ENCODE assay signal across 25 cellular contexts in genomic region chr1:235759336-235759735, GRCh38.
DNase-seq lines count a peak whose midpoint lies in the region; ATAC-seq lines count a peak whose summit lies in the region.
"Had no signal": no experiment of that assay in that cellular context is flagged by ENCODE, and none has a peak within 500 bp of the region (broad histone marks: within the 10 kb centered on the region; RNA-seq: fewer than 3 reads in every experiment).

No MANE protein-coding gene starts in this region.

- no peaks in the 10 kb centered on the region for H3K27me3 Mint-ChIP-seq in naive thymus-derived CD4-positive, alpha-beta T cell
- H3K27me3 Mint-ChIP-seq: CD4-positive, CD25-positive, alpha-beta regulatory T cell; IgD-negative memory B cell had no signal

- H3K9me3 ChIP-seq in naive thymus-derived CD4-positive, alpha-beta T cell (ENCODE audit: control insufficient read depth in 2 of 3, low read length in 3 of 3): no peaks in the 10 kb centered on the region
- H3K9me3 ChIP-seq: BLaER1, SJSA1 had no signal

- intact Hi-C loops in naive thymus-derived CD4-positive, alpha-beta T cell (cut with micrococcal nuclease): loop anchor here (10.0 kb wide), 2 partner anchors 65 to 215 kb away; no protein-coding TSS in a partner anchor

- no peak overlapping the region for H3K18ac ChIP-seq in mesendoderm (ENCODE audit: low read length)

- H3K4me1 Mint-ChIP-seq in naive thymus-derived CD4-positive, alpha-beta T cell: no peaks in the 10 kb centered on the region
- H3K4me1 Mint-ChIP-seq: IgD-negative memory B cell had no signal

- no peak for ATAC-seq in naive thymus-derived CD4-positive, alpha-beta T cell

- H3K9me3 Mint-ChIP-seq in naive thymus-derived CD4-positive, alpha-beta T cell: no peaks in the 10 kb centered on the region
- H3K9me3 Mint-ChIP-seq: CD4-positive, CD25-positive, alpha-beta regulatory T cell; IgD-negative memory B cell had no signal

- H3K79me2 ChIP-seq in mesendoderm (ENCODE audit: control insufficient read depth, insufficient read depth, low read length): no peaks in the 10 kb centered on the region

- peaks cover 0 to 12% (median 0%) of the 10 kb centered on the region in 3 experiments for H3K36me3 ChIP-seq in naive thymus-derived CD4-positive, alpha-beta T cell (ENCODE audit: control insufficient read depth in 2 of 3, insufficient read depth in 3 of 3, low read length in 3 of 3)
- no peaks in the 10 kb centered on the region for H3K36me3 ChIP-seq in mesendoderm (ENCODE audit: control insufficient read depth, insufficient read depth, low read length)
- H3K36me3 ChIP-seq: SJSA1 had no signal

- H4K8ac ChIP-seq in mesendoderm (ENCODE audit: low read depth, low read length): no peak overlapping the region

- H3K27ac ChIP-seq in naive thymus-derived CD4-positive, alpha-beta T cell (ENCODE audit: low read depth, low read length): no peak overlapping the region
- H3K27ac ChIP-seq in mesendoderm (ENCODE audit: low read depth, low read length): no peak overlapping the region
- H3K27ac ChIP-seq: BLaER1, HL-60, KMS-11, SJSA1 had no signal

- CTCF ChIA-PET in naive thymus-derived CD4-positive, alpha-beta T cell (lab: Charles Lee): no interaction called here

- peaks cover 12 to 43% (median 23%) of the 10 kb centered on the region in 5 donors for H3K36me3 Mint-ChIP-seq in naive thymus-derived CD4-positive, alpha-beta T cell

- DNase-seq in Ammon's horn (ENCODE audit: low spot score): peak; percentile 30
- peak; percentile 80 for DNase-seq in DMS 273 treated with DMSO at 0.1 percent for 48 hours (lab: John Stamatoyannopoulos, UW)
- peak; percentile 86 for DNase-seq in NCI-H2171 treated with DMSO at 0.1 percent for 48 hours (lab: John Stamatoyannopoulos, UW)
- peak; percentile 57 for DNase-seq in cerebellum (ENCODE audit: low spot score)
- DNase-seq in NCI-H2081 (lab: John Stamatoyannopoulos, UW): no peak
- DNase-seq in naive thymus-derived CD4-positive, alpha-beta T cell: no peak
- no peak for DNase-seq in dermis blood vessel endothelial cell
- no peak for DNase-seq in mesendoderm
- DNase-seq: 8988T; ACHN; CD4-positive, CD25-positive, alpha-beta regulatory T cell; EL; GF-D8; HCEC 1CT; NCI-H1436; NCI-H1930; NCI-H2227 treated with DMSO at 0.1 percent for 48 hours; NCI-H510A; NCI-H774; Right ventricle myocardium superior had no signal

- no peak overlapping the region for H3K23ac ChIP-seq in mesendoderm (ENCODE audit: low read length)

- no CpG with 5 or more reads among the region's 6 CpGs for WGBS in mesendoderm (ENCODE audit: extremely low coverage, insufficient coverage, low lambda C conversion rate)

- H2BK120ac ChIP-seq in mesendoderm (ENCODE audit: low read depth, low read length): no peak overlapping the region

- H3K4ac ChIP-seq in mesendoderm (ENCODE audit: low read depth, low read length): no peak overlapping the region

- no peaks in the 10 kb centered on the region for H3K27me3 ChIP-seq in naive thymus-derived CD4-positive, alpha-beta T cell (ENCODE audit: control insufficient read depth in 2 of 2, insufficient read depth in 2 of 2, low read length in 2 of 2)
- no peaks in the 10 kb centered on the region for H3K27me3 ChIP-seq in mesendoderm (ENCODE audit: insufficient read depth, low read length, poor library complexity)
- H3K27me3 ChIP-seq: BLaER1, SJSA1 had no signal

- no peaks in the 10 kb centered on the region for H3K79me1 ChIP-seq in mesendoderm (ENCODE audit: low read length)

- POLR2A ChIA-PET in naive thymus-derived CD4-positive, alpha-beta T cell (lab: Charles Lee): no interaction called here

- no peak overlapping the region for H2AK5ac ChIP-seq in mesendoderm (ENCODE audit: low read length)

- no peak overlapping the region for H3K4me3 ChIP-seq in naive thymus-derived CD4-positive, alpha-beta T cell (ENCODE audit: low read length)
- no peak overlapping the region for H3K4me3 ChIP-seq in mesendoderm (ENCODE audit: low read length)
- H3K4me3 ChIP-seq: BLaER1, SJSA1 had no signal

- H3K56ac ChIP-seq in mesendoderm (ENCODE audit: low read length): no peak overlapping the region

- H3K9ac ChIP-seq in mesendoderm (ENCODE audit: low read length): no peak overlapping the region
- H3K9ac ChIP-seq: BLaER1, KMS-11 had no signal

- H2BK5ac ChIP-seq in mesendoderm (ENCODE audit: low read length): no peak overlapping the region

- H3K4me1 ChIP-seq in naive thymus-derived CD4-positive, alpha-beta T cell (ENCODE audit: control insufficient read depth in 2 of 2, insufficient read depth in 2 of 2, low read length in 2 of 2): no peaks in the 10 kb centered on the region
- H3K4me1 ChIP-seq in mesendoderm (ENCODE audit: control insufficient read depth, low read depth, low read length): no peaks in the 10 kb centered on the region
- H3K4me1 ChIP-seq: BLaER1, SJSA1 had no signal

- H4K5ac ChIP-seq in mesendoderm (ENCODE audit: low read length): no peak overlapping the region

- no peak overlapping the region for H3K27ac Mint-ChIP-seq in naive thymus-derived CD4-positive, alpha-beta T cell
- H3K27ac Mint-ChIP-seq: CD4-positive, CD25-positive, alpha-beta regulatory T cell; IgD-negative memory B cell had no signal

- no peak overlapping the region for H3K4me3 Mint-ChIP-seq in naive thymus-derived CD4-positive, alpha-beta T cell
- H3K4me3 Mint-ChIP-seq: CD4-positive, CD25-positive, alpha-beta regulatory T cell; IgD-negative memory B cell had no signal

- no peak overlapping the region for H2BK15ac ChIP-seq in mesendoderm (replicated peaks; ENCODE audit: low read depth)

- no peak overlapping the region for H3K4me2 ChIP-seq in mesendoderm (ENCODE audit: low read length)
- H3K4me2 ChIP-seq: BLaER1, KMS-11 had no signal

Comparison
In these comparisons a context has a peak if more than half of its experiments do, and no peak if none do; other contexts are left out.
1. DNase-seq: peak in Ammon's horn (single experiment), DMS 273 treated with DMSO at 0.1 percent for 48 hours (single experiment), NCI-H2171 treated with DMSO at 0.1 percent for 48 hours (single experiment) and cerebellum (single experiment); none in NCI-H2081 (0 of 2), naive thymus-derived CD4-positive, alpha-beta T cell (0 of 9), dermis blood vessel endothelial cell (single experiment) and mesendoderm (single experiment).